8 cellular contexts compared by ENCODE assay signal in genomic region chr12:124927325-124928094, GRCh38. TPM values are rescaled to one million over a fixed set of nuclear protein-coding genes. Genes with fewer than 3 reads are reported as not detected.
DNase-seq lines count a peak whose midpoint lies in the region; ATAC-seq and TF ChIP-seq lines count a peak whose summit lies in the region.

No MANE protein-coding gene starts in this region.

- peak overlapping the region; percentile 84 for H3K27ac ChIP-seq in VCaP

- DNase-seq in cerebellar cortex (ENCODE audit: low spot score) (peak; percentile 96), left lobe of liver (ENCODE audit: low spot score) (peak; percentile 90), DMS79 treated with DMSO at 0.1 percent for 48 hours (lab: John Stamatoyannopoulos, UW) (no peak), AML-193 (lab: John Stamatoyannopoulos, UW) (no peak)
- peak; percentile 91 for DNase-seq in stimulated activated CD4-positive, alpha-beta T cell treated with anti-CD3 and anti-CD28 coated beads, Interleukin-4, amount 100 ng/mL, for 1 hour

- no peak for TF ChIP-seq CTCF in VCaP (conservative IDR thresholded peaks at IDR 0.05)

- ATAC-seq in GM18861 (IDR thresholded peaks at IDR 0.05; ENCODE audit: unreplicated experiment), result peak; percentile 69
- peak; percentile 60 for ATAC-seq in HG03108 (IDR thresholded peaks at IDR 0.05; ENCODE audit: unreplicated experiment)
- peak; percentile 87 for ATAC-seq in left lobe of liver

RNA-seq across cellular contexts. Expression of gene UBC, which starts 13.1 kb away (rescaled TPM):
- 436 TPM for total RNA-seq in left lobe of liver

Comparison
In these comparisons a context has a peak if more than half of its experiments do, and no peak if none do; other contexts are left out.
1. DNase-seq: peak in cerebellar cortex (single experiment), left lobe of liver (single experiment) and stimulated activated CD4-positive, alpha-beta T cell treated with anti-CD3 and anti-CD28 coated beads, Interleukin-4, amount 100 ng/mL, for 1 hour (single experiment); none in DMS79 treated with DMSO at 0.1 percent for 48 hours (single experiment) and AML-193 (0 of 2).
2. Peak in every context shown above with its lines, with median percentiles within 50 percentile points of each other: ATAC-seq.